In the genomic region with DNA sequence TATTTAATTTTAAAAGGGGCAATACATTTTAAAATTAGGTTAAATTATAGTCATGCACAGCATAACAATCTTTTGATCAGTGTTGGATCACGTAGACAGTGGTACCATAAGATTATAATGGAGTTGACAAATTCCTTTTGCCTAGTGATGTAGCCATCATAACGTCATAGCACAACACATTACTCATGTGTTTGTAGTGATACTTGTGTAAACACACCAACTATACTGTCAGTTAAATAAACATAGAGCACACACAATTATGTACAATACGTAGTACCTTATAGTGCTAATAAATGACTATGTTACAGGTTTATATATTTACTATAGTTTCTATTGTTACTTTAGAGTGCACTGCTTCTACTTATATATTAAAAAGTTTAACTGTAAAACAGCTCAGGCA, we compare ENCODE assay signal across 34 cellular contexts. TPM values are rescaled to one million over a fixed set of nuclear protein-coding genes. Genes with fewer than 3 reads are reported as not detected.
"Had no signal": no experiment of that assay in that cellular context is flagged by ENCODE, and none has a peak within 500 bp of the region (broad histone marks: within the 10 kb centered on the region; RNA-seq: fewer than 3 reads in every experiment).

No MANE protein-coding gene starts in this region.

- ATAC-seq: activated CD8-positive, alpha-beta memory T cell treated with anti-CD3 and anti-CD28 coated beads, Interleukin-2, amount 10 ng/mL, durations not matched to agents 7 days and 5 days; activated T-cell treated with anti-CD3 and anti-CD28 coated beads, Interleukin-2, amount 50 U/mL, for 72 hours; activated T-helper 17 cell treated with anti-CD3 and anti-CD28 coated beads, Interleukin-2, amount 50 U/mL, for 72 hours; Right ventricle myocardium inferior had no signal

- DNase-seq: activated B cell treated with CpG ODN at 0.5 μM for 24 hours; activated CD4-positive, alpha-beta memory T cell treated with anti-CD3 and anti-CD28 coated beads, Interleukin-2, amount 10 ng/mL, durations not matched to agents 7 days and 5 days; activated CD4-positive, alpha-beta T cell treated with anti-CD3 and anti-CD28 coated beads for 48 hours; activated CD4-positive, CD25-positive, alpha-beta regulatory T cell treated with anti-CD3 and anti-CD28 coated beads, Interleukin-2, amount 50 U/mL, for 72 hours; activated CD8-positive, alpha-beta memory T cell treated with anti-CD3 and anti-CD28 coated beads for 24 hours; activated CD8-positive, alpha-beta memory T cell treated with anti-CD3 and anti-CD28 coated beads, Interleukin-2, amount 10 ng/mL, durations not matched to agents 7 days and 5 days; activated CD8-positive, alpha-beta memory T cell treated with anti-CD3 and anti-CD28 coated beads, Interleukin-2, amount 50 U/mL, for 48 hours; activated effector memory CD4-positive, alpha-beta T cell treated with anti-CD3 and anti-CD28 coated beads, Interleukin-2, amount 50 U/mL, for 16 hours; activated naive CD4-positive, alpha-beta T cell; activated naive CD4-positive, alpha-beta T cell treated with anti-CD3 and anti-CD28 coated beads, Interleukin-2, amount 50 U/mL, for 16 hours; activated naive CD8-positive, alpha-beta T cell treated with anti-CD3 and anti-CD28 coated beads for 36 hours; activated T-cell treated with anti-CD3 and anti-CD28 coated beads, Interleukin-2, amount 50 U/mL, for 72 hours; amniotic stem cell; aorta; NCI-H1092 treated with DMSO at 0.1 percent for 48 hours; NCI-H146; NCI-H187; NCI-H2029 treated with DMSO at 0.1 percent for 48 hours; NCI-H2107; NCI-H2171; NCI-H510A treated with DMSO at 0.1 percent for 48 hours; NCI-H526 treated with DMSO at 0.1 percent for 48 hours; SW 1271; T-helper 1 cell; T-helper 2 cell; T-helper 9 cell had no signal

- H3K27ac ChIP-seq: KMS-11, RWPE1, VCaP had no signal

- H3K9ac ChIP-seq: KMS-11 had no signal

- H3K4me2 ChIP-seq: KMS-11 had no signal

RNA-seq across cellular contexts. Expression of gene FOXB1, which starts 31.2 kb away (rescaled TPM):
- total RNA-seq: activated B cell treated with CpG ODN at 0.5 μM for 24 hours, aorta, cardiac septum, LHCN-M2, M059J, Right ventricle myocardium inferior had no signal
